In the genomic region with DNA sequence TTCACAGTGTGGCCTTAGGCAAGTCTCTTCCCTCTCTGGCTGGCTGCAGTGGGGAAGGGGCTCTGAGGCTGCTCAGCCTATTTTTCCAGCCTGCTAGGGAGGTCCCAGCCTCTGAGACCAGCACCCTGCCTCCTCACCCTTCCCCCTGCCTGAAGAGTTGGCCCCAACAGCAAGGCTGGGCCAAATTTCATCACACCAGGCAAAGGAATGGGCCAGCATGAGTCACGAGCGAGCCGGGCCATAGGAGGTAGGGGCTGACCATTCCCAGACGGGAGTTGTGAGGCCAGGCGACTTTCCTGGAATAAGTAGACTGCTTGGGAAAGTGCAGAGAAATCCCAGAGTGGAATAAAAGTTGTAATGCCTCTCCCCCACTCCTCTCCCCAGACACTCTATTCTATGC, we compare ENCODE assay signal across 11 cellular contexts. TPM values are rescaled to one million over a fixed set of nuclear protein-coding genes. Genes with fewer than 3 reads are reported as not detected.
A peak's percentile ranks its signal among the peaks of the same experiment; 100 is the strongest.
DNase-seq lines count a peak whose midpoint lies in the region; ATAC-seq, FAIRE-seq and TF ChIP-seq lines count a peak whose summit lies in the region.
"Had no signal": no experiment of that assay in that cellular context is flagged by ENCODE, and none has a peak within 500 bp of the region (broad histone marks: within the 10 kb centered on the region; RNA-seq: fewer than 3 reads in every experiment).

No MANE protein-coding gene starts in this region.

- no peaks in the 10 kb centered on the region for H3K9me3 ChIP-seq in ascending aorta
- no peaks in the 10 kb centered on the region for H3K9me3 ChIP-seq in skeletal muscle tissue (ENCODE audit: control insufficient read depth in 3 of 3, low read length in 3 of 3)

- no peak for TF ChIP-seq CTCF in ascending aorta (IDR thresholded peaks at IDR 0.05)

- FAIRE-seq in frontal cortex (lab: Jason Lieb, UNC): no peak

- H3K27me3 ChIP-seq in ascending aorta (no peaks in the 10 kb centered on the region), skeletal muscle tissue (ENCODE audit: control insufficient read depth in 3 of 3, insufficient read depth in 3 of 3, low read length in 3 of 3) (peaks cover 11 to 12% (median 11%) of the 10 kb centered on the region in 3 donors)

- peak overlapping the region; percentile 31 to 59 for H3K27ac ChIP-seq in ascending aorta
- peak overlapping the region; percentile 75 for H3K27ac ChIP-seq in skeletal muscle tissue (ENCODE audit: low read depth, low read length)

- no peaks in the 10 kb centered on the region for H3K36me3 ChIP-seq in ascending aorta
- no peaks in the 10 kb centered on the region for H3K36me3 ChIP-seq in skeletal muscle tissue (ENCODE audit: control insufficient read depth in 3 of 3, insufficient read depth in 3 of 3, low read length in 3 of 3)

- no peak overlapping the region for H3K9ac ChIP-seq in skeletal muscle tissue (ENCODE audit: low read depth in 1 of 3, low read length in 3 of 3)

- intact Hi-C loops in ascending aorta (cut with DNase I): no loop called here
- intact Hi-C loops in left ventricle myocardium superior (cut with micrococcal nuclease): no loop called here

- ATAC-seq in left ventricle myocardium superior: peak; percentile 69
- ATAC-seq in GM21619 (IDR thresholded peaks at IDR 0.05; ENCODE audit: unreplicated experiment): no peak
- ATAC-seq: stimulated activated naive B cell treated with anti-CD40 and anti-IgM and Interleukin-4, amounts not matched to agents 10 μg/mL and 1 μg/mL and 100 μg/mL, for 72 hours had no signal

- H3K4me3 ChIP-seq in ascending aorta (no peak overlapping the region), skeletal muscle tissue (ENCODE audit: low read length in 3 of 3) (no peak overlapping the region)

- H3K4me1 ChIP-seq in ascending aorta (peaks cover 2 to 4% of the 10 kb centered on the region in 2 donors), skeletal muscle tissue (ENCODE audit: control insufficient read depth in 3 of 3, insufficient read depth in 3 of 3, low read length in 3 of 3) (peaks cover 0 to 14% (median 10%) of the 10 kb centered on the region in 3 donors)

- DNase-seq in ELF-1 (ENCODE audit: low read depth, low spot score) (peak; percentile 75), ascending aorta (ENCODE audit: low spot score in 2 of 2) (peak; percentile 55 to 87), left ventricle myocardium superior (peak; percentile 80), AML-193 (lab: John Stamatoyannopoulos, UW) (no peak), RKO (ENCODE audit: low spot score) (no peak), frontal cortex (ENCODE audit: low spot score in 2 of 2) (no peak)
- DNase-seq: MM.1S; retina; stimulated activated naive B cell treated with anti-CD40 and anti-IgM and Interleukin-4, amounts not matched to agents 10 μg/mL and 1 μg/mL and 100 μg/mL, for 72 hours had no signal

RNA-seq across cellular contexts. Expression of gene FBLN2, which starts 5.7 kb away (rescaled TPM):
- total RNA-seq in ascending aorta (323 TPM), left ventricle myocardium superior (53.8 TPM), skeletal muscle tissue (35.5 TPM), frontal cortex (5.3 TPM)

Comparison
In these comparisons a context has a peak if more than half of its experiments do, and no peak if none do; other contexts are left out.
1. DNase-seq: peak in ELF-1 (single experiment), ascending aorta (2 of 2) and left ventricle myocardium superior (single experiment); none in AML-193 (0 of 2), RKO (single experiment) and frontal cortex (0 of 2).